Comparison of ENCODE assay signal across 11 cellular contexts in the genomic region with DNA sequence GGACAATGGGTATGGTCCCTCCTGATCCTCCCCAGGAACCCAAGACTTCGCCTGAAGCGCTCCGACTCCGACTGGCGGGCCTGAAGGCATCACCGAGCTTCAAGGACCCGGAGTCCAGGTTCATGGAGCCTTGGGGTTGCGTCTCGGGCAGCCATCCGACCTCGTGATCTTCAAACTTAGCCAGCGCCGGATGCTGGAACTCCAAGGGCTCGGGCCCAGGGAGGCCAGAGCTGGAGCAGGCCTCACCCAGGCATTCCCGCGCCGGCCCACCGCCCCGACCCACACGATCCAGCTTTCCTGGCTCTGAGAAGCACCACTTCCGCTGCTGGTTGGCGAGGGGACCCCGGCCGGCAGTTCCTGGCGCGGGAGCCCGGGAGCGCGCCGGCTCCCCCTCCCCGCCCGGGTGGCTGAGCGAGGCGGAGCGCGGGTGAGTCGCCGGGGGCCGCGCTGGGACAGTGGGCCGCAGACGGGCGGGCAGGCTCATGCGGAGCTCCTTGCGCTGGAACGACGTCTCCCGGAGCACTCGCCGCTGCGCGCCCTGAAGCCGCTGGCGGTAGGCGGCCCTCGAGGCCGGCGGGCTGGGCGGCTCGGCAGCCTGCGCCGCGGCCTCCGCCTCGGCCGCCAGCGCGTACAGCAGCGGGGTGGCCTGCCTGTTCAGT. TPM values are rescaled to one million over a fixed set of nuclear protein-coding genes. Genes with fewer than 3 reads are reported as not detected.
DNase-seq lines count a peak whose midpoint lies in the region; ATAC-seq, FAIRE-seq and TF ChIP-seq lines count a peak whose summit lies in the region.
"Had no signal": no experiment of that assay in that cellular context is flagged by ENCODE, and none has a peak within 500 bp of the region (broad histone marks: within the 10 kb centered on the region; RNA-seq: fewer than 3 reads in every experiment).

No MANE protein-coding gene starts in this region.

- no peak for TF ChIP-seq POLR2A in upper lobe of left lung (IDR thresholded peaks at IDR 0.05)

- no peak overlapping the region for H3K27ac Mint-ChIP-seq in natural killer cell
- H3K27ac Mint-ChIP-seq in natural killer cell treated with Interleukin-12 subunit alpha and Interleukin-12 subunit beta and Interleukin-15 and Interleukin-18, amount 100 ng/mL, for 72 hours = no peak overlapping the region
- H3K27ac Mint-ChIP-seq in astrocyte (ENCODE audit: unreplicated experiment) = no peak overlapping the region

- peak overlapping the region; percentile 22 for H3K4me3 ChIP-seq in astrocyte (ENCODE audit: insufficient read depth, low read depth, low read length)
- peak overlapping the region in 3 of 4 donors; percentile 7 to 33 (median 23) for H3K4me3 ChIP-seq in upper lobe of left lung
- H3K4me3 ChIP-seq in A673 (ENCODE audit: low read depth, low read length, poor library complexity, severe bottlenecking) = no peak overlapping the region
- H3K4me3 ChIP-seq: pancreas had no signal

- H3K27me3 ChIP-seq in astrocyte (ENCODE audit: insufficient read depth, low read length) (no peaks in the 10 kb centered on the region), upper lobe of left lung (peaks cover 0 to 9% (median 2%) of the 10 kb centered on the region in 4 donors), A673 (replicated peaks; ENCODE audit: insufficient read depth, low read depth, low read length, poor library complexity) (peaks cover 9% of the 10 kb centered on the region)
- H3K27me3 ChIP-seq: pancreas had no signal

- CTCF ChIA-PET in A673 (lab: Charles Lee) = no interaction called here

- no peaks in the 10 kb centered on the region for H3K36me3 Mint-ChIP-seq in natural killer cell
- no peaks in the 10 kb centered on the region for H3K36me3 Mint-ChIP-seq in natural killer cell treated with Interleukin-12 subunit alpha and Interleukin-12 subunit beta and Interleukin-15 and Interleukin-18, amount 100 ng/mL, for 72 hours
- H3K36me3 Mint-ChIP-seq in astrocyte (ENCODE audit: low read depth, unreplicated experiment) = peaks cover 15% of the 10 kb centered on the region

- intact Hi-C loops in natural killer cell (cut with micrococcal nuclease) = no loop called here
- intact Hi-C loops in A673 (cut with micrococcal nuclease; ENCODE audit: unreplicated experiment) = no loop called here

- no peak for FAIRE-seq in astrocyte (lab: Jason Lieb, UNC)
- FAIRE-seq: pancreas had no signal

- H3K27me3 Mint-ChIP-seq in natural killer cell (ENCODE audit: low read depth in 2 of 2) (peaks cover 31 to 60% of the 10 kb centered on the region in 2 donors), astrocyte (ENCODE audit: low read depth, unreplicated experiment) (peaks cover 31% of the 10 kb centered on the region)
- H3K27me3 Mint-ChIP-seq in natural killer cell treated with Interleukin-12 subunit alpha and Interleukin-12 subunit beta and Interleukin-15 and Interleukin-18, amount 100 ng/mL, for 72 hours = peaks cover 21 to 30% of the 10 kb centered on the region in 2 donors

- H3K79me2 ChIP-seq in astrocyte (ENCODE audit: insufficient read depth, low read length) = no peaks in the 10 kb centered on the region

- no peak for ATAC-seq in natural killer cell
- ATAC-seq in natural killer cell treated with Interleukin-12 subunit alpha and Interleukin-12 subunit beta and Interleukin-15 and Interleukin-18, amount 100 ng/mL, for 72 hours = no peak
- ATAC-seq in upper lobe of left lung (ENCODE audit: low FRiP score in 2 of 2) = no peak
- ATAC-seq: pancreas had no signal

- peak overlapping the region; percentile 25 for H3K4me3 Mint-ChIP-seq in natural killer cell
- H3K4me3 Mint-ChIP-seq in natural killer cell treated with Interleukin-12 subunit alpha and Interleukin-12 subunit beta and Interleukin-15 and Interleukin-18, amount 100 ng/mL, for 72 hours = no peak overlapping the region
- H3K4me3 Mint-ChIP-seq in astrocyte (ENCODE audit: unreplicated experiment) = no peak overlapping the region

- H3K4me1 Mint-ChIP-seq in natural killer cell (peaks cover 8 to 12% of the 10 kb centered on the region in 2 donors), astrocyte (ENCODE audit: low read depth, unreplicated experiment) (peaks cover 5% of the 10 kb centered on the region)
- H3K4me1 Mint-ChIP-seq in natural killer cell treated with Interleukin-12 subunit alpha and Interleukin-12 subunit beta and Interleukin-15 and Interleukin-18, amount 100 ng/mL, for 72 hours (ENCODE audit: low read depth in 2 of 2) = peaks cover 5 to 12% of the 10 kb centered on the region in 2 donors

- no peaks in the 10 kb centered on the region for H3K9me3 Mint-ChIP-seq in natural killer cell
- H3K9me3 Mint-ChIP-seq in natural killer cell treated with Interleukin-12 subunit alpha and Interleukin-12 subunit beta and Interleukin-15 and Interleukin-18, amount 100 ng/mL, for 72 hours = no peaks in the 10 kb centered on the region
- no peaks in the 10 kb centered on the region for H3K9me3 Mint-ChIP-seq in astrocyte (ENCODE audit: unreplicated experiment)

- no peak for TF ChIP-seq CTCF in natural killer cell (IDR thresholded peaks at IDR 0.05)
- TF ChIP-seq CTCF in astrocyte (IDR thresholded peaks at IDR 0.05; ENCODE audit: insufficient read depth, low read depth, low read length) = no peak
- TF ChIP-seq CTCF in upper lobe of left lung (IDR thresholded peaks at IDR 0.05) = no peak
- TF ChIP-seq CTCF in A673 (conservative IDR thresholded peaks at IDR 0.05; ENCODE audit: low read depth, low read length) = no peak

- H3K4me1 ChIP-seq in astrocyte (ENCODE audit: insufficient read depth, low read length) (peaks cover 7% of the 10 kb centered on the region), upper lobe of left lung (peaks cover 29 to 51% (median 33%) of the 10 kb centered on the region in 4 donors), A673 (ENCODE audit: insufficient read depth, low read length, poor library complexity, severe bottlenecking) (peaks cover 2% of the 10 kb centered on the region)
- H3K4me1 ChIP-seq: pancreas had no signal

- H3K4me2 ChIP-seq in astrocyte (ENCODE audit: low read length) = peak overlapping the region; percentile 77

- no peak for TF ChIP-seq EP300 in upper lobe of left lung (IDR thresholded peaks at IDR 0.05)

- H3K36me3 ChIP-seq in astrocyte (ENCODE audit: insufficient read depth, low read length) = no peaks in the 10 kb centered on the region
- H3K36me3 ChIP-seq in upper lobe of left lung = peaks cover 0 to 30% (median 10%) of the 10 kb centered on the region in 4 donors
- H3K36me3 ChIP-seq in A673 (ENCODE audit: insufficient read depth, low read length, poor library complexity, severe bottlenecking) = no peaks in the 10 kb centered on the region

- POLR2A ChIA-PET in A673 (lab: Charles Lee; ENCODE audit: low non-redundant PET) = no interaction called here

- peak overlapping the region; percentile 63 for H2AFZ ChIP-seq in astrocyte (ENCODE audit: low read depth, low read length)

- H3K9me3 ChIP-seq in astrocyte (ENCODE audit: insufficient read depth, low read depth, low read length) (no peaks in the 10 kb centered on the region), upper lobe of left lung (no peaks in the 10 kb centered on the region), A673 (ENCODE audit: low read depth, low read length, poor library complexity, severe bottlenecking) (no peaks in the 10 kb centered on the region)
- H3K9me3 ChIP-seq: pancreas had no signal

- 93 to 100% methylated on average over 2 to 15 of the region's 69 CpGs for WGBS in upper lobe of left lung, 2 donors

- H3K27ac ChIP-seq in astrocyte (ENCODE audit: low read depth, low read length) (no peak overlapping the region), upper lobe of left lung (peak overlapping the region in 1 of 4 donors; percentile 78), A673 (ENCODE audit: low read depth, low read length, poor library complexity, severe bottlenecking) (no peak overlapping the region)
- H3K27ac ChIP-seq: pancreas had no signal

- H4K20me1 ChIP-seq in astrocyte (ENCODE audit: insufficient read depth, low read length) = peaks cover 14% of the 10 kb centered on the region

- BruUV-seq in A673 (replicated peaks; lab: Mats Ljungman, UMichigan) = no TSS peak

- DNase-seq in natural killer cell = no peak
- no peak for DNase-seq in natural killer cell treated with Interleukin-12 subunit alpha and Interleukin-12 subunit beta and Interleukin-15 and Interleukin-18, amount 100 ng/mL, for 72 hours (ENCODE audit: low spot score)
- no peak for DNase-seq in astrocyte (ENCODE audit: low read depth)
- DNase-seq in left kidney (ENCODE audit: low read depth, low spot score) = peak; percentile 71
- peak in 1 of 2 donors; percentile 87 for DNase-seq in upper lobe of left lung
- no peak for DNase-seq in A673 (ENCODE audit: low spot score)
- DNase-seq in stimulated activated CD8-positive, alpha-beta memory T cell treated with anti-CD3 and anti-CD28 coated beads, Interleukin-4, amount 100 ng/mL, for 48 hours = no peak
- DNase-seq in hippocampal formation (lab: John Stamatoyannopoulos, UW) = no peak
- DNase-seq: effector CD4-positive, alpha-beta T cell; NCI-H1436 treated with DMSO at 0.1 percent for 48 hours had no signal

- peak overlapping the region; percentile 21 for H3K9ac ChIP-seq in astrocyte (ENCODE audit: low read length)

RNA-seq across cellular contexts. Expression of gene SHROOM1, which starts 5.2 kb away (rescaled TPM):
- 1 to 10 TPM in 1 of 3 donors, under 1 TPM in 2; 0.82 to 3.5 (median 0.85) TPM for total RNA-seq in natural killer cell
- 1 to 10 TPM; 5.4 to 8.0 TPM for total RNA-seq in natural killer cell treated with Interleukin-12 subunit alpha and Interleukin-12 subunit beta and Interleukin-15 and Interleukin-18, amount 100 ng/mL, for 72 hours
- total RNA-seq in astrocyte = 5.0 TPM in 2 replicates
- 10 to 100 TPM in 5 of 6 donors, 1 to 10 TPM in 1; 7.7 to 27.6 (median 20.0) TPM for total RNA-seq in upper lobe of left lung
- total RNA-seq in A673 (2021) = 0.28 and 0.54 TPM in 2 replicates

RNA-seq across cellular contexts. Expression of gene SOWAHA, which starts 12.2 kb away (rescaled TPM):
- total RNA-seq in natural killer cell = not detected
- not detected for total RNA-seq in natural killer cell treated with Interleukin-12 subunit alpha and Interleukin-12 subunit beta and Interleukin-15 and Interleukin-18, amount 100 ng/mL, for 72 hours
- 0.10 and 0.20 TPM in 2 replicates for total RNA-seq in astrocyte
- total RNA-seq in upper lobe of left lung = 1 to 10 TPM in 1 of 6 donors, under 1 TPM in 4, not detected in 1; 0.30 to 1.0 (median 0.55) TPM
- total RNA-seq in A673 (2021) = not detected in 2 replicates

RNA-seq across cellular contexts. Expression of gene GDF9, which starts 41.0 kb away (rescaled TPM):
- total RNA-seq in natural killer cell (under 1 TPM; 0.53 to 0.78 (median 0.57) TPM), astrocyte (0.34 and 0.46 TPM in 2 replicates), upper lobe of left lung (1 to 10 TPM in 2 of 6 donors, under 1 TPM in 2, not detected in 2; 0.23 to 1.1 (median 0.66) TPM), A673 (2021) (0.32 and 1.1 TPM in 2 replicates)
- under 1 TPM; 0.50 to 0.93 TPM for total RNA-seq in natural killer cell treated with Interleukin-12 subunit alpha and Interleukin-12 subunit beta and Interleukin-15 and Interleukin-18, amount 100 ng/mL, for 72 hours

RNA-seq across cellular contexts. Expression of gene UQCRQ, which starts 41.1 kb away (rescaled TPM):
- 100 to 1,000 TPM; 114 to 116 (median 115) TPM for total RNA-seq in natural killer cell
- 100 to 1,000 TPM; 330 to 366 TPM for total RNA-seq in natural killer cell treated with Interleukin-12 subunit alpha and Interleukin-12 subunit beta and Interleukin-15 and Interleukin-18, amount 100 ng/mL, for 72 hours
- 382 and 409 TPM in 2 replicates for total RNA-seq in astrocyte
- 100 to 1,000 TPM in 3 of 6 donors, 10 to 100 TPM in 3; 44.6 to 327 (median 103) TPM for total RNA-seq in upper lobe of left lung
- 542 and 564 TPM in 2 replicates for total RNA-seq in A673 (2021)

RNA-seq across cellular contexts. Expression of gene LEAP2, which starts 48.2 kb away (rescaled TPM):
- total RNA-seq in natural killer cell = 1 to 10 TPM in 2 of 3 donors, under 1 TPM in 1; 0.70 to 1.3 (median 1.2) TPM
- total RNA-seq in natural killer cell treated with Interleukin-12 subunit alpha and Interleukin-12 subunit beta and Interleukin-15 and Interleukin-18, amount 100 ng/mL, for 72 hours = 1 to 10 TPM; 2.7 to 5.6 TPM
- 0.27 and 0.31 TPM in 2 replicates for total RNA-seq in astrocyte
- 1 to 10 TPM in 3 of 6 donors, under 1 TPM in 3; 0.61 to 2.2 (median 0.89) TPM for total RNA-seq in upper lobe of left lung
- total RNA-seq in A673 (2021) = 2.9 and 4.0 TPM in 2 replicates
